In the genomic region with DNA sequence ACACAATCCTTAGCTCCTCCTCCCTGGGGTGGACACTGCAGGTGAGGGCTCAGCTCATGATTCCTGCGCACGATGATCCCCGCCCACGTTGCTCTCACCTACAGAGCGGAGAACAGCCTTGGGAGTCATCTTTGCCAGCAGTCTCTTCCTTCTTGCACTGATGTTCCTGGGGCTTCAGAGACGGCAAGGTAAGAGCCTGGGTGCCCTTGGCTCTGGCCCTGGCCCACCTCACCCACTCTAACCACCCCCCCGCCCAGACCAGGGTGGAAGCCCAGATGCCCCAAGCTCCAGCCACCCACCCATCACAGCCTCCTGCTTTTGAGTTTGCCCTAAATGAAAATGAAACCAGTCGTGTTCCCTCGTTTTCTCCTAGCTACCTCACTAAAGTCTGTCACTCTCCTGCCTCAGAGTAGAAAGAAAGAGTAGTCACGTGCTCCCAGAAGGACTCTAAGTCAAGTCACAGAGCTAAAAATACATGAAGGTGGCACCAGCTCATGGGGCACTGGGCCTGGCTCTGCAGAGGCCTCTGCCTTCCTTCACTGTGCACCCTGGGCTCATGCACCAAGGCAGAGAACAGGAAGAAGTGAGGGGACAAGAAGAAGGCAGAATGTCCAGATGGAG, we compare ENCODE assay signal across 1 cellular context.
A peak's percentile ranks its signal among the peaks of the same experiment; 100 is the strongest.
TF ChIP-seq lines count a peak whose summit lies in the region.

No MANE protein-coding gene starts in this region.

TF ChIP-seq in GM12878, 131 proteins besides CTCF, POLR2A, EP300 and RAD21 (continues in another document):
- TF ChIP-seq IRF5 (IDR thresholded peaks at IDR 0.05; ENCODE audit: borderline replicate concordance) = no peak
- TF ChIP-seq RFX5 (IDR thresholded peaks at IDR 0.05; ENCODE audit: low read depth, low read length) = no peak
- TF ChIP-seq MEF2A (IDR thresholded peaks at IDR 0.05; ENCODE audit: insufficient read depth, low read depth, low read length) = no peak
- TF ChIP-seq JUNB (IDR thresholded peaks at IDR 0.05) = no peak
- TF ChIP-seq, protein P1, sequence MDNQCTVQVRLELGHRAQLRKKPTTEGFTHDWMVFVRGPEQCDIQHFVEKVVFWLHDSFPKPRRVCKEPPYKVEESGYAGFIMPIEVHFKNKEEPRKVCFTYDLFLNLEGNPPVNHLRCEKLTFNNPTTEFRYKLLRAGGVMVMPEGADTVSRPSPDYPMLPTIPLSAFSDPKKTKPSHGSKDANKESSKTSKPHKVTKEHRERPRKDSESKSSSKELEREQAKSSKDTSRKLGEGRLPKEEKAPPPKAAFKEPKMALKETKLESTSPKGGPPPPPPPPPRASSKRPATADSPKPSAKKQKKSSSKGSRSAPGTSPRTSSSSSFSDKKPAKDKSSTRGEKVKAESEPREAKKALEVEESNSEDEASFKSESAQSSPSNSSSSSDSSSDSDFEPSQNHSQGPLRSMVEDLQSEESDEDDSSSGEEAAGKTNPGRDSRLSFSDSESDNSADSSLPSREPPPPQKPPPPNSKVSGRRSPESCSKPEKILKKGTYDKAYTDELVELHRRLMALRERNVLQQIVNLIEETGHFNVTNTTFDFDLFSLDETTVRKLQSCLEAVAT (IDR thresholded peaks at IDR 0.05) = no peak
- no peak for TF ChIP-seq MEF2B (IDR thresholded peaks at IDR 0.05; ENCODE audit: partially characterized antibody, poor library complexity, severe bottlenecking)
- no peak for TF ChIP-seq ZBTB33 (IDR thresholded peaks at IDR 0.05)
- TF ChIP-seq SREBF2 (IDR thresholded peaks at IDR 0.05; ENCODE audit: low read length) = no peak
- no peak for TF ChIP-seq NRF1 (conservative IDR thresholded peaks at IDR 0.05; ENCODE audit: low read depth, low read length)
- no peak for TF ChIP-seq DPF2 (IDR thresholded peaks at IDR 0.05)
- TF ChIP-seq ZZZ3 (IDR thresholded peaks at IDR 0.05; ENCODE audit: control insufficient read depth, insufficient read length, low read depth) = no peak
- no peak for TF ChIP-seq TCF3 (IDR thresholded peaks at IDR 0.05; ENCODE audit: borderline replicate concordance, insufficient read depth, low read depth, low read length)
- TF ChIP-seq ETV6 (conservative IDR thresholded peaks at IDR 0.05 in 1 of 2, IDR thresholded peaks at IDR 0.05 in 1 of 2; ENCODE audit: borderline replicate concordance in 1 of 2, low read depth in 1 of 2) = no peak
- TF ChIP-seq, protein P2, sequence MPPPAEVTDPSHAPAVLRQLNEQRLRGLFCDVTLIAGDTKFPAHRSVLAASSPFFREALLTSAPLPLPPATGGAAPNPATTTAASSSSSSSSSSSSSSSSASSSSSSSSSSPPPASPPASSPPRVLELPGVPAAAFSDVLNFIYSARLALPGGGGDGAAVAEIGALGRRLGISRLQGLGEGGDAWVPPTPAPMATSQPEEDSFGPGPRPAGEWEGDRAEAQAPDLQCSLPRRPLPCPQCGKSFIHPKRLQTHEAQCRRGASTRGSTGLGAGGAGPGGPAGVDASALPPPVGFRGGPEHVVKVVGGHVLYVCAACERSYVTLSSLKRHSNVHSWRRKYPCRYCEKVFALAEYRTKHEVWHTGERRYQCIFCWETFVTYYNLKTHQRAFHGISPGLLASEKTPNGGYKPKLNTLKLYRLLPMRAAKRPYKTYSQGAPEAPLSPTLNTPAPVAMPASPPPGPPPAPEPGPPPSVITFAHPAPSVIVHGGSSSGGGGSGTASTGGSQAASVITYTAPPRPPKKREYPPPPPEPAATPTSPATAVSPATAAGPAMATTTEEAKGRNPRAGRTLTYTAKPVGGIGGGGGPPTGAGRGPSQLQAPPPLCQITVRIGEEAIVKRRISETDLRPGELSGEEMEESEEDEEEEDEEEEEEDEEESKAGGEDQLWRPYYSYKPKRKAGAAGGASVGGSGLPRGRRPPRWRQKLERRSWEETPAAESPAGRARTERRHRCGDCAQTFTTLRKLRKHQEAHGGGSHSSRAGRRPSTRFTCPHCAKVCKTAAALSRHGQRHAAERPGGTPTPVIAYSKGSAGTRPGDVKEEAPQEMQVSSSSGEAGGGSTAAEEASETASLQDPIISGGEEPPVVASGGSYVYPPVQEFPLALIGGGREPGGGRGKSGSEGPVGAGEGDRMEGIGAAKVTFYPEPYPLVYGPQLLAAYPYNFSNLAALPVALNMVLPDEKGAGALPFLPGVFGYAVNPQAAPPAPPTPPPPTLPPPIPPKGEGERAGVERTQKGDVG (CRISPR knock-in tag; IDR thresholded peaks at IDR 0.05) = no peak
- TF ChIP-seq SRF (IDR thresholded peaks at IDR 0.05; ENCODE audit: low read depth in 2 of 2, low read length in 2 of 2) = no peak
- no peak for TF ChIP-seq RELA (IDR thresholded peaks at IDR 0.05; ENCODE audit: borderline replicate concordance, partially characterized antibody)
- peak; percentile 78 for TF ChIP-seq RAD51 (IDR thresholded peaks at IDR 0.05)
- no peak for TF ChIP-seq CHD4 (IDR thresholded peaks at IDR 0.05)
- no peak for TF ChIP-seq ZBTB40 (IDR thresholded peaks at IDR 0.05; ENCODE audit: borderline replicate concordance)
- no peak for TF ChIP-seq EZH2 (IDR thresholded peaks at IDR 0.05; ENCODE audit: borderline replicate concordance, control insufficient read depth, low read depth, low read length)
- TF ChIP-seq MYC (IDR thresholded peaks at IDR 0.05; ENCODE audit: insufficient read depth, insufficient read length, insufficient replicate concordance, low read length, severe bottlenecking) = no peak
- TF ChIP-seq BMI1 (IDR thresholded peaks at IDR 0.05; ENCODE audit: borderline replicate concordance) = no peak
- TF ChIP-seq FOS (IDR thresholded peaks at IDR 0.05; ENCODE audit: borderline replicate concordance, extremely low read depth, insufficient read length) = no peak
- TF ChIP-seq TARDBP (IDR thresholded peaks at IDR 0.05; ENCODE audit: borderline replicate concordance) = no peak
- TF ChIP-seq, protein P3, sequence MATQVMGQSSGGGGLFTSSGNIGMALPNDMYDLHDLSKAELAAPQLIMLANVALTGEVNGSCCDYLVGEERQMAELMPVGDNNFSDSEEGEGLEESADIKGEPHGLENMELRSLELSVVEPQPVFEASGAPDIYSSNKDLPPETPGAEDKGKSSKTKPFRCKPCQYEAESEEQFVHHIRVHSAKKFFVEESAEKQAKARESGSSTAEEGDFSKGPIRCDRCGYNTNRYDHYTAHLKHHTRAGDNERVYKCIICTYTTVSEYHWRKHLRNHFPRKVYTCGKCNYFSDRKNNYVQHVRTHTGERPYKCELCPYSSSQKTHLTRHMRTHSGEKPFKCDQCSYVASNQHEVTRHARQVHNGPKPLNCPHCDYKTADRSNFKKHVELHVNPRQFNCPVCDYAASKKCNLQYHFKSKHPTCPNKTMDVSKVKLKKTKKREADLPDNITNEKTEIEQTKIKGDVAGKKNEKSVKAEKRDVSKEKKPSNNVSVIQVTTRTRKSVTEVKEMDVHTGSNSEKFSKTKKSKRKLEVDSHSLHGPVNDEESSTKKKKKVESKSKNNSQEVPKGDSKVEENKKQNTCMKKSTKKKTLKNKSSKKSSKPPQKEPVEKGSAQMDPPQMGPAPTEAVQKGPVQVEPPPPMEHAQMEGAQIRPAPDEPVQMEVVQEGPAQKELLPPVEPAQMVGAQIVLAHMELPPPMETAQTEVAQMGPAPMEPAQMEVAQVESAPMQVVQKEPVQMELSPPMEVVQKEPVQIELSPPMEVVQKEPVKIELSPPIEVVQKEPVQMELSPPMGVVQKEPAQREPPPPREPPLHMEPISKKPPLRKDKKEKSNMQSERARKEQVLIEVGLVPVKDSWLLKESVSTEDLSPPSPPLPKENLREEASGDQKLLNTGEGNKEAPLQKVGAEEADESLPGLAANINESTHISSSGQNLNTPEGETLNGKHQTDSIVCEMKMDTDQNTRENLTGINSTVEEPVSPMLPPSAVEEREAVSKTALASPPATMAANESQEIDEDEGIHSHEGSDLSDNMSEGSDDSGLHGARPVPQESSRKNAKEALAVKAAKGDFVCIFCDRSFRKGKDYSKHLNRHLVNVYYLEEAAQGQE (IDR thresholded peaks at IDR 0.05; ENCODE audit: low read depth, low read length) = no peak
- TF ChIP-seq NR2C1 (IDR thresholded peaks at IDR 0.05) = no peak
- no peak for TF ChIP-seq EED (IDR thresholded peaks at IDR 0.05; ENCODE audit: low read depth)
- no peak for TF ChIP-seq ZNF622 (IDR thresholded peaks at IDR 0.05)
- TF ChIP-seq, protein P4, sequence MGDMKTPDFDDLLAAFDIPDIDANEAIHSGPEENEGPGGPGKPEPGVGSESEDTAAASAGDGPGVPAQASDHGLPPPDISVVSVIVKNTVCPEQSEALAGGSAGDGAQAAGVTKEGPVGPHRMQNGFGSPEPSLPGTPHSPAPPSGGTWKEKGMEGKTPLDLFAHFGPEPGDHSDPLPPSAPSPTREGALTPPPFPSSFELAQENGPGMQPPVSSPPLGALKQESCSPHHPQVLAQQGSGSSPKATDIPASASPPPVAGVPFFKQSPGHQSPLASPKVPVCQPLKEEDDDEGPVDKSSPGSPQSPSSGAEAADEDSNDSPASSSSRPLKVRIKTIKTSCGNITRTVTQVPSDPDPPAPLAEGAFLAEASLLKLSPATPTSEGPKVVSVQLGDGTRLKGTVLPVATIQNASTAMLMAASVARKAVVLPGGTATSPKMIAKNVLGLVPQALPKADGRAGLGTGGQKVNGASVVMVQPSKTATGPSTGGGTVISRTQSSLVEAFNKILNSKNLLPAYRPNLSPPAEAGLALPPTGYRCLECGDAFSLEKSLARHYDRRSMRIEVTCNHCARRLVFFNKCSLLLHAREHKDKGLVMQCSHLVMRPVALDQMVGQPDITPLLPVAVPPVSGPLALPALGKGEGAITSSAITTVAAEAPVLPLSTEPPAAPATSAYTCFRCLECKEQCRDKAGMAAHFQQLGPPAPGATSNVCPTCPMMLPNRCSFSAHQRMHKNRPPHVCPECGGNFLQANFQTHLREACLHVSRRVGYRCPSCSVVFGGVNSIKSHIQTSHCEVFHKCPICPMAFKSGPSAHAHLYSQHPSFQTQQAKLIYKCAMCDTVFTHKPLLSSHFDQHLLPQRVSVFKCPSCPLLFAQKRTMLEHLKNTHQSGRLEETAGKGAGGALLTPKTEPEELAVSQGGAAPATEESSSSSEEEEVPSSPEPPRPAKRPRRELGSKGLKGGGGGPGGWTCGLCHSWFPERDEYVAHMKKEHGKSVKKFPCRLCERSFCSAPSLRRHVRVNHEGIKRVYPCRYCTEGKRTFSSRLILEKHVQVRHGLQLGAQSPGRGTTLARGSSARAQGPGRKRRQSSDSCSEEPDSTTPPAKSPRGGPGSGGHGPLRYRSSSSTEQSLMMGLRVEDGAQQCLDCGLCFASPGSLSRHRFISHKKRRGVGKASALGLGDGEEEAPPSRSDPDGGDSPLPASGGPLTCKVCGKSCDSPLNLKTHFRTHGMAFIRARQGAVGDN (IDR thresholded peaks at IDR 0.05) = peak; percentile 49; the same call in 1 of the 2 replicates
- TF ChIP-seq ZSCAN29 (IDR thresholded peaks at IDR 0.05) = no peak
- TF ChIP-seq, protein P5, sequence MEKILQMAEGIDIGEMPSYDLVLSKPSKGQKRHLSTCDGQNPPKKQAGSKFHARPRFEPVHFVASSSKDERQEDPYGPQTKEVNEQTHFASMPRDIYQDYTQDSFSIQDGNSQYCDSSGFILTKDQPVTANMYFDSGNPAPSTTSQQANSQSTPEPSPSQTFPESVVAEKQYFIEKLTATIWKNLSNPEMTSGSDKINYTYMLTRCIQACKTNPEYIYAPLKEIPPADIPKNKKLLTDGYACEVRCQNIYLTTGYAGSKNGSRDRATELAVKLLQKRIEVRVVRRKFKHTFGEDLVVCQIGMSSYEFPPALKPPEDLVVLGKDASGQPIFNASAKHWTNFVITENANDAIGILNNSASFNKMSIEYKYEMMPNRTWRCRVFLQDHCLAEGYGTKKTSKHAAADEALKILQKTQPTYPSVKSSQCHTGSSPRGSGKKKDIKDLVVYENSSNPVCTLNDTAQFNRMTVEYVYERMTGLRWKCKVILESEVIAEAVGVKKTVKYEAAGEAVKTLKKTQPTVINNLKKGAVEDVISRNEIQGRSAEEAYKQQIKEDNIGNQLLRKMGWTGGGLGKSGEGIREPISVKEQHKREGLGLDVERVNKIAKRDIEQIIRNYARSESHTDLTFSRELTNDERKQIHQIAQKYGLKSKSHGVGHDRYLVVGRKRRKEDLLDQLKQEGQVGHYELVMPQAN (conservative IDR thresholded peaks at IDR 0.05) = no peak
